Comparison of ENCODE assay signal across 1 cellular context in the genomic region with DNA sequence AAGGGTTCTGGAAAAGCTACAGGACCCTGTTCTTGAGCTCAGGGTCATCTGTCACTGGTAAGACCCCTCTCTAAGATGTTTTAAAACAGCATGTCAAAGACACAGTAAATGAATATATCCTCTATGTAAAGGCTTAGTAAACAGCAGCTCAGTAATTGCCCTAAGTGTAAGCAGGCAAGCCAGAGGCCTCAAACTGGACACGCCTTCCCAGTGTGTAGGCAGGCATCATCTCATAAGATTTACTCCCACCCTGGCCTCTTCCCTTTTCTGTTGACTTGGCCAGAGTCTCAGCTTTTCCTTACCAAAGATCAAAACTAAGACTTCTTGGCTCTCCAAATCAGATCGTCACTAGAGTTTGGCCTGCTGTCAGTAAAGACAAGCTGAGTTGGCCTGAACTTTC.
TF ChIP-seq lines count a peak whose summit lies in the region.

No MANE protein-coding gene starts in this region.

TF ChIP-seq in H1, 55 proteins besides CTCF, POLR2A, EP300 and RAD21:
- TF ChIP-seq CHD1 (IDR thresholded peaks at IDR 0.05; ENCODE audit: low read depth, low read length) (no peak), SP1 (IDR thresholded peaks at IDR 0.05; ENCODE audit: low read depth, low read length) (no peak)
